1 cellular context compared by ENCODE assay signal in the genomic region with DNA sequence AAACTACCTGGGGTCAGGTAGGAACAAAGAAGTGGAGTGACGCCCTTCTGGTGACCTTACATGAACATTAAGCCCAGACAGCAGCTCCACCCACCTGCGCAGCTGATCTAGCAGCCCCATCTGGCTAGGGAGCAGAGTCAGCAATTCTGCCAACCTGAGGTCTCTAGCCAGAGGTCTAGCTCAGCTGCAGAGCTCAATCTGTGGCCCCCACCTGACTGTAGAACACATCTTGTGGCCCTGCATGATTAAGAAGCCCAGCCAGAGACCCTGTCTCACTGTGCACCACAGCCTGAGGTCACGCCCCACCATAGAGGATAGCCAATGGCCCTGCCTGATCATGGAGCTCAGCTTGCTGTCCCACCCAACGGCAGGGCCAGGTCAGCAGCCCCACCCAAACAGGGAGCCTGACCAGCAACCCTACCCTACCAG.
TF ChIP-seq lines count a peak whose summit lies in the region.

No MANE protein-coding gene starts in this region.

TF ChIP-seq in K562, 482 proteins besides CTCF, POLR2A, EP300 and RAD21 (continued from another document and continues in another):
- TF ChIP-seq, protein P1, sequence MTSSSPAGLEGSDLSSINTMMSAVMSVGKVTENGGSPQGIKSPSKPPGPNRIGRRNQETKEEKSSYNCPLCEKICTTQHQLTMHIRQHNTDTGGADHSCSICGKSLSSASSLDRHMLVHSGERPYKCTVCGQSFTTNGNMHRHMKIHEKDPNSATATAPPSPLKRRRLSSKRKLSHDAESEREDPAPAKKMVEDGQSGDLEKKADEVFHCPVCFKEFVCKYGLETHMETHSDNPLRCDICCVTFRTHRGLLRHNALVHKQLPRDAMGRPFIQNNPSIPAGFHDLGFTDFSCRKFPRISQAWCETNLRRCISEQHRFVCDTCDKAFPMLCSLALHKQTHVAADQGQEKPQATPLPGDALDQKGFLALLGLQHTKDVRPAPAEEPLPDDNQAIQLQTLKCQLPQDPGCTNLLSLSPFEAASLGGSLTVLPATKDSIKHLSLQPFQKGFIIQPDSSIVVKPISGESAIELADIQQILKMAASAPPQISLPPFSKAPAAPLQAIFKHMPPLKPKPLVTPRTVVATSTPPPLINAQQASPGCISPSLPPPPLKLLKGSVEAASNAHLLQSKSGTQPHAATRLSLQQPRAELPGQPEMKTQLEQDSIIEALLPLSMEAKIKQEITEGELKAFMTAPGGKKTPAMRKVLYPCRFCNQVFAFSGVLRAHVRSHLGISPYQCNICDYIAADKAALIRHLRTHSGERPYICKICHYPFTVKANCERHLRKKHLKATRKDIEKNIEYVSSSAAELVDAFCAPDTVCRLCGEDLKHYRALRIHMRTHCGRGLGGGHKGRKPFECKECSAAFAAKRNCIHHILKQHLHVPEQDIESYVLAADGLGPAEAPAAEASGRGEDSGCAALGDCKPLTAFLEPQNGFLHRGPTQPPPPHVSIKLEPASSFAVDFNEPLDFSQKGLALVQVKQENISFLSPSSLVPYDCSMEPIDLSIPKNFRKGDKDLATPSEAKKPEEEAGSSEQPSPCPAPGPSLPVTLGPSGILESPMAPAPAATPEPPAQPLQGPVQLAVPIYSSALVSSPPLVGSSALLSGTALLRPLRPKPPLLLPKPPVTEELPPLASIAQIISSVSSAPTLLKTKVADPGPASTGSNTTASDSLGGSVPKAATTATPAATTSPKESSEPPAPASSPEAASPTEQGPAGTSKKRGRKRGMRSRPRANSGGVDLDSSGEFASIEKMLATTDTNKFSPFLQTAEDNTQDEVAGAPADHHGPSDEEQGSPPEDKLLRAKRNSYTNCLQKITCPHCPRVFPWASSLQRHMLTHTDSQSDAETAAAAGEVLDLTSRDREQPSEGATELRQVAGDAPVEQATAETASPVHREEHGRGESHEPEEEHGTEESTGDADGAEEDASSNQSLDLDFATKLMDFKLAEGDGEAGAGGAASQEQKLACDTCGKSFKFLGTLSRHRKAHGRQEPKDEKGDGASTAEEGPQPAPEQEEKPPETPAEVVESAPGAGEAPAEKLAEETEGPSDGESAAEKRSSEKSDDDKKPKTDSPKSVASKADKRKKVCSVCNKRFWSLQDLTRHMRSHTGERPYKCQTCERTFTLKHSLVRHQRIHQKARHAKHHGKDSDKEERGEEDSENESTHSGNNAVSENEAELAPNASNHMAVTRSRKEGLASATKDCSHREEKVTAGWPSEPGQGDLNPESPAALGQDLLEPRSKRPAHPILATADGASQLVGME (CRISPR knock-in tag; IDR thresholded peaks at IDR 0.05), result no peak
- TF ChIP-seq ZNF696 (CRISPR knock-in tag; conservative IDR thresholded peaks at IDR 0.05), result no peak
- no peak for TF ChIP-seq MEF2D (tag; conservative IDR thresholded peaks at IDR 0.05; ENCODE audit: low read depth)
- peak; percentile 20; the same call in 1 of the 2 replicates for TF ChIP-seq ATF7 (IDR thresholded peaks at IDR 0.05)
- TF ChIP-seq ZNF79 (CRISPR knock-in tag; IDR thresholded peaks at IDR 0.05; ENCODE audit: low read depth), result no peak
- TF ChIP-seq, protein P2, sequence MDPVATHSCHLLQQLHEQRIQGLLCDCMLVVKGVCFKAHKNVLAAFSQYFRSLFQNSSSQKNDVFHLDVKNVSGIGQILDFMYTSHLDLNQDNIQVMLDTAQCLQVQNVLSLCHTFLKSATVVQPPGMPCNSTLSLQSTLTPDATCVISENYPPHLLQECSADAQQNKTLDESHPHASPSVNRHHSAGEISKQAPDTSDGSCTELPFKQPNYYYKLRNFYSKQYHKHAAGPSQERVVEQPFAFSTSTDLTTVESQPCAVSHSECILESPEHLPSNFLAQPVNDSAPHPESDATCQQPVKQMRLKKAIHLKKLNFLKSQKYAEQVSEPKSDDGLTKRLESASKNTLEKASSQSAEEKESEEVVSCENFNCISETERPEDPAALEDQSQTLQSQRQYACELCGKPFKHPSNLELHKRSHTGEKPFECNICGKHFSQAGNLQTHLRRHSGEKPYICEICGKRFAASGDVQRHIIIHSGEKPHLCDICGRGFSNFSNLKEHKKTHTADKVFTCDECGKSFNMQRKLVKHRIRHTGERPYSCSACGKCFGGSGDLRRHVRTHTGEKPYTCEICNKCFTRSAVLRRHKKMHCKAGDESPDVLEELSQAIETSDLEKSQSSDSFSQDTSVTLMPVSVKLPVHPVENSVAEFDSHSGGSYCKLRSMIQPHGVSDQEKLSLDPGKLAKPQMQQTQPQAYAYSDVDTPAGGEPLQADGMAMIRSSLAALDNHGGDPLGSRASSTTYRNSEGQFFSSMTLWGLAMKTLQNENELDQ (CRISPR knock-in tag; IDR thresholded peaks at IDR 0.05; ENCODE audit: borderline replicate concordance), result no peak
- TF ChIP-seq ZNF239 (CRISPR knock-in tag; IDR thresholded peaks at IDR 0.05), result no peak
- no peak for TF ChIP-seq CREB5 (CRISPR knock-in tag; IDR thresholded peaks at IDR 0.05)
- no peak for TF ChIP-seq KLF16 (IDR thresholded peaks at IDR 0.05)
- TF ChIP-seq E2F3 (CRISPR knock-in tag; IDR thresholded peaks at IDR 0.05), result no peak
- TF ChIP-seq DPF2 (IDR thresholded peaks at IDR 0.05), result peak; percentile 73
- peak; percentile 65 for TF ChIP-seq NFE2 (IDR thresholded peaks at IDR 0.05; ENCODE audit: low read depth)
- TF ChIP-seq KDM1A (IDR thresholded peaks at IDR 0.05), result no peak
- no peak for TF ChIP-seq ZBED1 (IDR thresholded peaks at IDR 0.05)
- TF ChIP-seq MIER1 (IDR thresholded peaks at IDR 0.05; ENCODE audit: low read depth), result no peak
- no peak for TF ChIP-seq CAMTA2 (CRISPR knock-in tag; conservative IDR thresholded peaks at IDR 0.05)
- no peak for TF ChIP-seq SLC30A9 (CRISPR knock-in tag; IDR thresholded peaks at IDR 0.05)
- no peak for TF ChIP-seq TAF1 (IDR thresholded peaks at IDR 0.05; ENCODE audit: control insufficient read depth, extremely low read depth, insufficient read depth, low read length, severe bottlenecking)
- TF ChIP-seq, protein P3, sequence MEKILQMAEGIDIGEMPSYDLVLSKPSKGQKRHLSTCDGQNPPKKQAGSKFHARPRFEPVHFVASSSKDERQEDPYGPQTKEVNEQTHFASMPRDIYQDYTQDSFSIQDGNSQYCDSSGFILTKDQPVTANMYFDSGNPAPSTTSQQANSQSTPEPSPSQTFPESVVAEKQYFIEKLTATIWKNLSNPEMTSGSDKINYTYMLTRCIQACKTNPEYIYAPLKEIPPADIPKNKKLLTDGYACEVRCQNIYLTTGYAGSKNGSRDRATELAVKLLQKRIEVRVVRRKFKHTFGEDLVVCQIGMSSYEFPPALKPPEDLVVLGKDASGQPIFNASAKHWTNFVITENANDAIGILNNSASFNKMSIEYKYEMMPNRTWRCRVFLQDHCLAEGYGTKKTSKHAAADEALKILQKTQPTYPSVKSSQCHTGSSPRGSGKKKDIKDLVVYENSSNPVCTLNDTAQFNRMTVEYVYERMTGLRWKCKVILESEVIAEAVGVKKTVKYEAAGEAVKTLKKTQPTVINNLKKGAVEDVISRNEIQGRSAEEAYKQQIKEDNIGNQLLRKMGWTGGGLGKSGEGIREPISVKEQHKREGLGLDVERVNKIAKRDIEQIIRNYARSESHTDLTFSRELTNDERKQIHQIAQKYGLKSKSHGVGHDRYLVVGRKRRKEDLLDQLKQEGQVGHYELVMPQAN (IDR thresholded peaks at IDR 0.05; ENCODE audit: borderline replicate concordance), result no peak
- TF ChIP-seq, protein P4, sequence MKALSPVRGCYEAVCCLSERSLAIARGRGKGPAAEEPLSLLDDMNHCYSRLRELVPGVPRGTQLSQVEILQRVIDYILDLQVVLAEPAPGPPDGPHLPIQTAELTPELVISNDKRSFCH (CRISPR knock-in tag; IDR thresholded peaks at IDR 0.05), result no peak
- TF ChIP-seq, protein P4 (tag; IDR thresholded peaks at IDR 0.05), result no peak
- no peak for TF ChIP-seq THRAP3 (IDR thresholded peaks at IDR 0.05; ENCODE audit: borderline replicate concordance)
- TF ChIP-seq LCOR (CRISPR knock-in tag; IDR thresholded peaks at IDR 0.05), result no peak
- TF ChIP-seq, protein P5, sequence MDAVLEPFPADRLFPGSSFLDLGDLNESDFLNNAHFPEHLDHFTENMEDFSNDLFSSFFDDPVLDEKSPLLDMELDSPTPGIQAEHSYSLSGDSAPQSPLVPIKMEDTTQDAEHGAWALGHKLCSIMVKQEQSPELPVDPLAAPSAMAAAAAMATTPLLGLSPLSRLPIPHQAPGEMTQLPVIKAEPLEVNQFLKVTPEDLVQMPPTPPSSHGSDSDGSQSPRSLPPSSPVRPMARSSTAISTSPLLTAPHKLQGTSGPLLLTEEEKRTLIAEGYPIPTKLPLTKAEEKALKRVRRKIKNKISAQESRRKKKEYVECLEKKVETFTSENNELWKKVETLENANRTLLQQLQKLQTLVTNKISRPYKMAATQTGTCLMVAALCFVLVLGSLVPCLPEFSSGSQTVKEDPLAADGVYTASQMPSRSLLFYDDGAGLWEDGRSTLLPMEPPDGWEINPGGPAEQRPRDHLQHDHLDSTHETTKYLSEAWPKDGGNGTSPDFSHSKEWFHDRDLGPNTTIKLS (IDR thresholded peaks at IDR 0.05; ENCODE audit: borderline replicate concordance, low read depth), result peak; percentile 29; the same call in 1 of the 2 replicates
- no peak for TF ChIP-seq STAT6 (CRISPR knock-in tag; IDR thresholded peaks at IDR 0.05)
- TF ChIP-seq SREBF2 (CRISPR knock-in tag; IDR thresholded peaks at IDR 0.05), result no peak
- no peak for TF ChIP-seq MCM7 (IDR thresholded peaks at IDR 0.05)
- TF ChIP-seq ZNF3 (CRISPR knock-in tag; IDR thresholded peaks at IDR 0.05), result no peak
- TF ChIP-seq, protein P6, sequence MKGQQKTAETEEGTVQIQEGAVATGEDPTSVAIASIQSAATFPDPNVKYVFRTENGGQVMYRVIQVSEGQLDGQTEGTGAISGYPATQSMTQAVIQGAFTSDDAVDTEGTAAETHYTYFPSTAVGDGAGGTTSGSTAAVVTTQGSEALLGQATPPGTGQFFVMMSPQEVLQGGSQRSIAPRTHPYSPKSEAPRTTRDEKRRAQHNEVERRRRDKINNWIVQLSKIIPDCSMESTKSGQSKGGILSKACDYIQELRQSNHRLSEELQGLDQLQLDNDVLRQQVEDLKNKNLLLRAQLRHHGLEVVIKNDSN (CRISPR knock-in tag; IDR thresholded peaks at IDR 0.05), result no peak
- TF ChIP-seq STAG1 (CRISPR knock-in tag; IDR thresholded peaks at IDR 0.05; ENCODE audit: borderline replicate concordance), result no peak
- TF ChIP-seq CXXC5 (CRISPR knock-in tag; IDR thresholded peaks at IDR 0.05), result no peak
- no peak for TF ChIP-seq CCNT2 (IDR thresholded peaks at IDR 0.05; ENCODE audit: borderline replicate concordance, extremely low read depth, insufficient read length, low read depth, low read length)
- TF ChIP-seq HMG20B (CRISPR knock-in tag; IDR thresholded peaks at IDR 0.05), result no peak
- TF ChIP-seq HNRNPL (IDR thresholded peaks at IDR 0.05; ENCODE audit: low read depth, low read length), result no peak
- TF ChIP-seq HDAC2 (IDR thresholded peaks at IDR 0.05), result peak; percentile 63; the same call in 1 of the 2 replicates
- TF ChIP-seq ZNF277 (CRISPR knock-in tag; IDR thresholded peaks at IDR 0.05; ENCODE audit: borderline replicate concordance), result no peak
- TF ChIP-seq, protein P7, sequence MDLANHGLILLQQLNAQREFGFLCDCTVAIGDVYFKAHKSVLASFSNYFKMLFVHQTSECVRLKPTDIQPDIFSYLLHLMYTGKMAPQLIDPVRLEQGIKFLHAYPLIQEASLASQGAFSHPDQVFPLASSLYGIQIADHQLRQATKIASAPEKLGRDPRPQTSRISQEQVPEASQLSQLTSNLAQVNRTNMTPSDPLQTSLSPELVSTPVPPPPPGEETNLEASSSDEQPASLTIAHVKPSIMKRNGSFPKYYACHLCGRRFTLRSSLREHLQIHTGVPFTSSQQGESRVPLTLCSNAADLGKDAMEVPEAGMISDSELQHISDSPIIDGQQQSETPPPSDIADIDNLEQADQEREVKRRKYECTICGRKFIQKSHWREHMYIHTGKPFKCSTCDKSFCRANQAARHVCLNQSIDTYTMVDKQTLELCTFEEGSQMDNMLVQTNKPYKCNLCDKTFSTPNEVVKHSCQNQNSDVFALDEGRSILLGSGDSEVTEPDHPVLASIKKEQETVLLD (IDR thresholded peaks at IDR 0.05), result 0 out of 2 replicates have a peak, but pooled peaks have one; percentile 21
- TF ChIP-seq ZNF165 (CRISPR knock-in tag; IDR thresholded peaks at IDR 0.05; ENCODE audit: borderline replicate concordance), result no peak
- no peak for TF ChIP-seq KHSRP (IDR thresholded peaks at IDR 0.05)
- TF ChIP-seq ZNF282 (CRISPR knock-in tag; IDR thresholded peaks at IDR 0.05), result no peak
- TF ChIP-seq FOXM1 (IDR thresholded peaks at IDR 0.05; ENCODE audit: low read depth), result peak; percentile 19; the same call in 1 of the 2 replicates
- no peak for TF ChIP-seq FOXM1 (CRISPR knock-in tag; IDR thresholded peaks at IDR 0.05; ENCODE audit: low read depth)
